Comparison of ENCODE assay signal across 8 cellular contexts in genomic region chr20:50958733-50959542, GRCh38. TPM values are rescaled to one million over a fixed set of nuclear protein-coding genes. Genes with fewer than 3 reads are reported as not detected.
DNase-seq lines count a peak whose midpoint lies in the region; ATAC-seq lines count a peak whose summit lies in the region.

TSS of gene MOCS3 (plus strand) at chr20:50958818. CDS start at chr20:50958843, 25 bp downstream.

- peak within 1 kb of the TSS; percentile 99 for H3K27ac ChIP-seq in cingulate gyrus (ENCODE audit: low read depth, low read length)

- peak; percentile 77 for ATAC-seq in HG02763 (IDR thresholded peaks at IDR 0.05; ENCODE audit: unreplicated experiment)

- H3K36me3 Mint-ChIP-seq in activated CD4-positive, alpha-beta T cell treated with anti-CD3 and anti-CD28 coated beads, Interleukin-2, amount 10 ng/mL, durations not matched to agents 24 days and 14 days (ENCODE audit: low read depth), result peaks cover 30% of the 10 kb centered on the region

- no peaks in the 10 kb centered on the region for H3K9me3 Mint-ChIP-seq in activated CD4-positive, alpha-beta T cell treated with anti-CD3 and anti-CD28 coated beads, Interleukin-2, amount 10 ng/mL, durations not matched to agents 24 days and 14 days

- peak; percentile 96 for DNase-seq in NCI-H345 (lab: John Stamatoyannopoulos, UW)
- no peak for DNase-seq in NCI-H345 treated with DMSO at 0.1 percent for 48 hours (lab: John Stamatoyannopoulos, UW; ENCODE audit: unreplicated experiment)
- peak; percentile 89 to 93 for DNase-seq in NCI-H2081 (lab: John Stamatoyannopoulos, UW)
- DNase-seq in activated CD4-positive, alpha-beta T cell treated with anti-CD3 and anti-CD28 coated beads, Interleukin-2, amount 10 ng/mL, durations not matched to agents 24 days and 14 days, result peak; percentile 95
- DNase-seq in left kidney (ENCODE audit: low read depth, low spot score), result peak; percentile 96
- peak; percentile 72 for DNase-seq in stimulated activated CD4-positive, alpha-beta T cell treated with anti-CD3 and anti-CD28 coated beads, Interleukin-2, amount 100 ng/mL, for 4 hours (ENCODE audit: low read depth)

- no peaks in the 10 kb centered on the region for H3K27me3 Mint-ChIP-seq in activated CD4-positive, alpha-beta T cell treated with anti-CD3 and anti-CD28 coated beads, Interleukin-2, amount 10 ng/mL, durations not matched to agents 24 days and 14 days

- intact Hi-C loops in activated CD4-positive, alpha-beta T cell treated with anti-CD3 and anti-CD28 coated beads, Interleukin-2, amount 10 ng/mL, durations not matched to agents 24 days and 14 days (cut with micrococcal nuclease), result loop anchor here (1.0 to 5.0 kb wide), 3 partner anchors 28 to 164 kb away; partner anchors contain the start of genes ADNP and BCAS4

- peak within 1 kb of the TSS; percentile 99 for H3K4me3 Mint-ChIP-seq in activated CD4-positive, alpha-beta T cell treated with anti-CD3 and anti-CD28 coated beads, Interleukin-2, amount 10 ng/mL, durations not matched to agents 24 days and 14 days

- H3K27ac Mint-ChIP-seq in activated CD4-positive, alpha-beta T cell treated with anti-CD3 and anti-CD28 coated beads, Interleukin-2, amount 10 ng/mL, durations not matched to agents 24 days and 14 days, result peak within 1 kb of the TSS; percentile 96

- H3K4me1 Mint-ChIP-seq in activated CD4-positive, alpha-beta T cell treated with anti-CD3 and anti-CD28 coated beads, Interleukin-2, amount 10 ng/mL, durations not matched to agents 24 days and 14 days, result peaks cover 28% of the 10 kb centered on the region

RNA-seq across cellular contexts. Expression of gene MOCS3, which starts in this region (rescaled TPM):
- total RNA-seq in activated CD4-positive, alpha-beta T cell treated with anti-CD3 and anti-CD28 coated beads, Interleukin-2, amount 10 ng/mL, durations not matched to agents 24 days and 14 days, result 5.7 and 6.3 TPM in 2 replicates
